In the genomic region with DNA sequence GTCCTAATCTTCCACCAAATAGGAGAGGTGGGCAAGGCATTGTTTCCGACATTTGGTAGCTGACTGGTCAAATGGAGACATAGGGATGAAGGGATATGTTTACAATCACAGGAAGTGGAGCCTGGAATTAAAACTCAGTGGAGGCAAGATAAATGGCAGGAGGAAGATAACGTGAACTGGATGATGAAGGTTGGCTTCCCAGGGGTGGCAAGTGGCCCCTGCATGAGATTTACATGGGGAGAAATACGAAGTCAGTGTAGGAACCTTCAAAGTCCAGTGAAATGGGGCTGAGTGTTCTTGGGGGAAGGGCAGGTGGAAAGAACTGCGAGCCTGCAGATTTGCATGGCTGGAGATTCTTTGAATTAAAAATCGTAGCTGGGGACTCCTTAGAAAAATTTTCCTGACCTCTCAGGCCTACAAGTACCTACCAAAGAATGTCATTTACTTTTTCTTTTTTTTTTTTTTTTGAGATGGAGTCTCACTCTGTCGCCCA, we compare ENCODE assay signal across 8 cellular contexts. TPM values are rescaled to one million over a fixed set of nuclear protein-coding genes. Genes with fewer than 3 reads are reported as not detected.
DNase-seq lines count a peak whose midpoint lies in the region; ATAC-seq and TF ChIP-seq lines count a peak whose summit lies in the region.

No MANE protein-coding gene starts in this region.

- ATAC-seq in HG02840 (IDR thresholded peaks at IDR 0.05; ENCODE audit: low FRiP score, unreplicated experiment) = no peak

- H3K9me3 ChIP-seq in BLaER1 (no peaks in the 10 kb centered on the region), MG63 (no peaks in the 10 kb centered on the region)

- peak overlapping the region; percentile 0 for H3K4me3 Mint-ChIP-seq in neural crest cell

- peaks cover 4% of the 10 kb centered on the region for H3K9me3 Mint-ChIP-seq in neural crest cell

- H3K4me1 Mint-ChIP-seq in neural crest cell = peaks cover 19% of the 10 kb centered on the region

- H3K27me3 ChIP-seq in BLaER1 = no peaks in the 10 kb centered on the region
- no peaks in the 10 kb centered on the region for H3K27me3 ChIP-seq in MG63

- DNase-seq in MG63 (no peak), coronary artery (ENCODE audit: low spot score) (no peak), neural crest cell (ENCODE audit: low read depth, low spot score) (no peak), D341Med (ENCODE audit: low spot score) (no peak), iPS-NIHi7 (ENCODE audit: extremely low spot score) (no peak), DMS114 treated with DMSO at 0.1 percent for 48 hours (lab: John Stamatoyannopoulos, UW; ENCODE audit: unreplicated experiment) (no peak)

- H3K4me1 ChIP-seq in BLaER1 = peaks cover 39% of the 10 kb centered on the region

- peak overlapping the region; percentile 93 for H3K4me2 ChIP-seq in BLaER1

- peaks cover 31% of the 10 kb centered on the region for H3K36me3 Mint-ChIP-seq in neural crest cell (ENCODE audit: low read depth)

- H3K4me3 ChIP-seq in BLaER1 = peak overlapping the region; percentile 70
- peak overlapping the region; percentile 69 for H3K4me3 ChIP-seq in MG63
- peak overlapping the region; percentile 82 for H3K4me3 ChIP-seq in coronary artery

- no peaks in the 10 kb centered on the region for H3K27me3 Mint-ChIP-seq in neural crest cell (ENCODE audit: low read depth)

- H3K27ac ChIP-seq in BLaER1 (peak overlapping the region; percentile 66), coronary artery (peak overlapping the region; percentile 79 to 89)

- H3K9ac ChIP-seq in BLaER1 = peak overlapping the region; percentile 69

- no peak overlapping the region for H3K27ac Mint-ChIP-seq in neural crest cell (ENCODE audit: unreplicated experiment)

- H4K20me1 ChIP-seq in BLaER1 = peaks cover 23% of the 10 kb centered on the region

- TF ChIP-seq CTCF in coronary artery (IDR thresholded peaks at IDR 0.05) (no peak), neural crest cell (conservative IDR thresholded peaks at IDR 0.05) (no peak)

- H3K36me3 ChIP-seq in BLaER1 (peaks cover 59% of the 10 kb centered on the region), MG63 (peaks cover 35% of the 10 kb centered on the region)

RNA-seq across cellular contexts. Expression of a gene that starts 0.7 kb away (rescaled TPM):
- total RNA-seq in MG63 (2014; rRNA removed; shearing (Covaris generic); ENCODE audit: low replicate concordance) = 3.5 and 8.5 TPM in 2 replicates
- total RNA-seq in neural crest cell = 44.8 and 45.1 TPM in 2 replicates

RNA-seq across cellular contexts. Expression of a gene that starts 21.4 kb away (rescaled TPM):
- 575 and 712 TPM in 2 replicates for total RNA-seq in MG63 (2014; rRNA removed; shearing (Covaris generic); ENCODE audit: low replicate concordance)
- total RNA-seq in neural crest cell = 178 and 197 TPM in 2 replicates

RNA-seq across cellular contexts. Expression of a gene that starts 26.1 kb away (rescaled TPM):
- total RNA-seq in MG63 (2014; rRNA removed; shearing (Covaris generic); ENCODE audit: low replicate concordance) = 64.6 and 123 TPM in 2 replicates
- 77.9 and 78.0 TPM in 2 replicates for total RNA-seq in neural crest cell
